ENCODE assay signal across 14 cellular contexts in the genomic region with DNA sequence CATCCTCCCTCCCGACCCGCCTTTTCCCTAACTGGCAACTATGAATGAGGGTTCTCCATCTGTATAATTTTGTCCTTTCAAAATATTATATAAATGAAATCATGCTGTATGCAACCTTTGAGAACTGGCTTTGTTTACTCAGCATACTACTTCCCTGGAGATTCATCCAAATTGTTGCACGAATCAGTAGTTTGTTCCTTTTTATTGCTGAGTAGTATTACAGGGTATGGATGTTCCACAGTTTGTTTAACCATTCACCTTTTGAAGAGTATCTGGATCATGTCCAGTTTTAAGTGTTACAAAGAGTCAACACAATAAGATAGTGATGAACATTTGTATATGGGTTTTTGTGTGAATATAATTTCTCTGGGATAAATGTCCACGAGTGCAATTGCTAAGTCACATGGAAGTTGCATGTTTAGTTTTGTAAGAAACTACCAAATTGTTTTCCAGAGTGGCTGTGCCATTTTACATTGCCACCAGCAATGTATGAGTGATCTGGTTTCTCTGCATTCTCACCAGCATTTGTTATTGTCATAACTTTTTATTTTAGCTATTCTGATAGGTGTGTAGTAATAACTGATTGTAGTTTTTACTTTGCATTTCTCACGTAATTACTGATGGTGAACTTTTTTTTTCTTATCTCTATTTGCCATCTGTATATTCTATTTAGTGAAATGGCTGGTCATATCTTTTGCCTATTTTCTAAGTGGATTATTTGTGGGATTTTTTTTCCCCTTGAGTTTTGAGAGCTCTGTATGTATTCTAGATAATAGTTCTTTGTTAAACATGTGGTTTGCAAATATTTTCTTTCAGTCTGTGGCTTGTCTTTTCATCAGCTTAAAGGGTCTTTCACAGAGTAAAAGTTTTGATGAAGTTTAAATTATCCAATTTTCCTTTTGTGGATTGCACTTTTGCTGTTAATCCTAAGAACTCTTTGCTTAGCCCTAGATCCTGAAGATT. TPM values are rescaled to one million over a fixed set of nuclear protein-coding genes. Genes with fewer than 3 reads are reported as not detected.
A peak's percentile ranks its signal among the peaks of the same experiment; 100 is the strongest.
DNase-seq lines count a peak whose midpoint lies in the region; ATAC-seq and TF ChIP-seq lines count a peak whose summit lies in the region.
"Had no signal": no experiment of that assay in that cellular context is flagged by ENCODE, and none has a peak within 500 bp of the region (broad histone marks: within the 10 kb centered on the region; RNA-seq: fewer than 3 reads in every experiment).

No MANE protein-coding gene starts in this region.

- H3K36me3 ChIP-seq in PC-3 (ENCODE audit: low read depth, low read length), result no peaks in the 10 kb centered on the region
- no peaks in the 10 kb centered on the region for H3K36me3 ChIP-seq in esophagus muscularis mucosa
- H3K36me3 ChIP-seq: SJCRH30 had no signal

- H3K27me3 ChIP-seq in PC-3 (ENCODE audit: low read length), result no peaks in the 10 kb centered on the region
- H3K27me3 ChIP-seq in esophagus muscularis mucosa, result no peaks in the 10 kb centered on the region
- H3K27me3 ChIP-seq: SJCRH30 had no signal

- WGBS in esophagus muscularis mucosa, result 64% methylated on average over 5 of the region's 5 CpGs

- H3K9me2 ChIP-seq in PC-3 (replicated peaks; ENCODE audit: low read length), result no peaks in the 10 kb centered on the region

- CTCF ChIA-PET in PC-3 (lab: Charles Lee), result no interaction called here

- H3K4me2 ChIP-seq in PC-3 (ENCODE audit: low read length), result peak overlapping the region; percentile 18; the same call in 1 of the 2 replicates
- H3K4me2 ChIP-seq: A549 had no signal

- H3K27ac ChIP-seq in PC-3 (ENCODE audit: low read length) (peak overlapping the region; percentile 8), esophagus muscularis mucosa (replicated peaks in 1 of 4) (no peak overlapping the region)
- H3K27ac ChIP-seq: A549, SJCRH30 had no signal

- ATAC-seq in PC-3 (peak; percentile 52), left colon (peak; percentile 30), GM18520 (IDR thresholded peaks at IDR 0.05; ENCODE audit: unreplicated experiment) (no peak)
- ATAC-seq: A549 had no signal

- TF ChIP-seq EP300 in esophagus muscularis mucosa (IDR thresholded peaks at IDR 0.05), result no peak

- POLR2A ChIA-PET in PC-3 (lab: Charles Lee; ENCODE audit: unreplicated experiment), result no interaction called here

- no peak for TF ChIP-seq POLR2A in esophagus muscularis mucosa (IDR thresholded peaks at IDR 0.05; ENCODE audit: low read depth)

- H3K4me3 ChIP-seq in PC-3 (ENCODE audit: low read length), result no peak overlapping the region
- H3K4me3 ChIP-seq in esophagus muscularis mucosa, result no peak overlapping the region
- H3K4me3 ChIP-seq: A549, SJCRH30 had no signal

- H2AFZ ChIP-seq in PC-3 (ENCODE audit: low read length), result no peak overlapping the region

- peak; percentile 30 for DNase-seq in NCI-H345 (lab: John Stamatoyannopoulos, UW)
- no peak for DNase-seq in NCI-H345 treated with DMSO at 0.1 percent for 48 hours (lab: John Stamatoyannopoulos, UW; ENCODE audit: unreplicated experiment)
- peak; percentile 67 for DNase-seq in NCI-H2029 (lab: John Stamatoyannopoulos, UW)
- peak; percentile 59 for DNase-seq in PC-3
- DNase-seq in left colon, result no peak
- DNase-seq in esophagus muscularis mucosa (ENCODE audit: extremely low spot score), result no peak
- DNase-seq in NCI-H128 (lab: John Stamatoyannopoulos, UW; ENCODE audit: unreplicated experiment), result no peak
- DNase-seq: Calu3; CD4-positive, CD25-positive, alpha-beta regulatory T cell; MM.1S; NCI-H774; SJCRH30 had no signal

- BruUV-seq in PC-3 (replicated peaks; lab: Mats Ljungman, UMichigan), result no TSS peak

- H3F3A ChIP-seq in PC-3 (ENCODE audit: low read length, unreplicated experiment), result no peaks in the 10 kb centered on the region

- H4K20me1 ChIP-seq in PC-3 (ENCODE audit: low read length), result no peaks in the 10 kb centered on the region

- no peak overlapping the region for H3K9ac ChIP-seq in PC-3 (ENCODE audit: low read length)

- TF ChIP-seq CTCF in PC-3 (conservative IDR thresholded peaks at IDR 0.05; ENCODE audit: low read depth, low read length) (no peak), esophagus muscularis mucosa (IDR thresholded peaks at IDR 0.05) (no peak)

- no peaks in the 10 kb centered on the region for H3K79me2 ChIP-seq in PC-3 (ENCODE audit: low read length)

- intact Hi-C loops in PC-3 (cut with micrococcal nuclease) (no loop called here), left colon (cut with DNase I, micrococcal nuclease) (no loop called here), esophagus muscularis mucosa (cut with DNase I) (no loop called here)

- H3K4me1 ChIP-seq in PC-3 (ENCODE audit: insufficient read depth, low read length) (peaks cover 31% of the 10 kb centered on the region), esophagus muscularis mucosa (peaks cover 0 to 7% (median 3%) of the 10 kb centered on the region in 4 donors)

- H3K9me3 ChIP-seq in PC-3 (ENCODE audit: low read length) (no peaks in the 10 kb centered on the region), esophagus muscularis mucosa (no peaks in the 10 kb centered on the region)
- H3K9me3 ChIP-seq: SJCRH30 had no signal

RNA-seq across cellular contexts. Expression of a gene that starts 14.4 kb away (rescaled TPM):
- total RNA-seq in PC-3 (2014; rRNA removed) (8.2 and 10.5 TPM in 2 replicates), left colon (1 to 10 TPM; 2.9 to 5.6 TPM), esophagus muscularis mucosa (10 to 100 TPM in 3 of 4 donors, 1 to 10 TPM in 1; 10.0 to 26.8 (median 18.0) TPM)

Comparison
In these comparisons a context has a peak if more than half of its experiments do, and no peak if none do; other contexts are left out.
1. DNase-seq: peak in NCI-H345 (single experiment), NCI-H2029 (single experiment) and PC-3 (single experiment); none in NCI-H345 treated with DMSO at 0.1 percent for 48 hours (single experiment), left colon (0 of 2), esophagus muscularis mucosa (single experiment) and NCI-H128 (single experiment).